ENCODE assay signal across 1 cellular context in genomic region chr2:173401716-173402326, GRCh38.
TF ChIP-seq lines count a peak whose summit lies in the region.

No MANE protein-coding gene starts in this region.

TF ChIP-seq in IMR-90, 13 proteins besides CTCF, POLR2A, EP300 and RAD21:
- TF ChIP-seq SMC3 (IDR thresholded peaks at IDR 0.05; ENCODE audit: low read depth, low read length) = no peak
- no peak for TF ChIP-seq MXI1 (IDR thresholded peaks at IDR 0.05; ENCODE audit: borderline replicate concordance, low read depth, low read length)
- TF ChIP-seq BHLHE40 (IDR thresholded peaks at IDR 0.05; ENCODE audit: low read depth, low read length) = no peak
- no peak for TF ChIP-seq NFE2L2 (IDR thresholded peaks at IDR 0.05; ENCODE audit: low read depth, low read length)
- TF ChIP-seq MAZ (IDR thresholded peaks at IDR 0.05; ENCODE audit: borderline replicate concordance, low read depth, low read length) = no peak
- TF ChIP-seq RCOR1 (IDR thresholded peaks at IDR 0.05; ENCODE audit: insufficient replicate concordance, low read length) = no peak
- no peak for TF ChIP-seq MAFK (IDR thresholded peaks at IDR 0.05; ENCODE audit: low read depth, low read length)
- no peak for TF ChIP-seq RFX5 (IDR thresholded peaks at IDR 0.05; ENCODE audit: low read depth, low read length)
- no peak for TF ChIP-seq CHD1 (IDR thresholded peaks at IDR 0.05; ENCODE audit: low read depth, low read length)
- no peak for TF ChIP-seq FOS (IDR thresholded peaks at IDR 0.05; ENCODE audit: low read depth, low read length)
- TF ChIP-seq CEBPB (IDR thresholded peaks at IDR 0.05; ENCODE audit: low read depth, low read length) = no peak
- no peak for TF ChIP-seq USF2 (IDR thresholded peaks at IDR 0.05; ENCODE audit: low read depth, low read length)
- TF ChIP-seq ELK1 (IDR thresholded peaks at IDR 0.05; ENCODE audit: borderline replicate concordance, low read depth, low read length) = no peak
